8 cellular contexts compared by ENCODE assay signal in genomic region chr19:34171877-34172660, GRCh38. TPM values are rescaled to one million over a fixed set of nuclear protein-coding genes. Genes with fewer than 3 reads are reported as not detected.
DNase-seq lines count a peak whose midpoint lies in the region; ATAC-seq and TF ChIP-seq lines count a peak whose summit lies in the region.

Gene LSM14A (plus strand): TSS chr19:34172504. CDS start chr19:34172643, 139 bp downstream.

- TF ChIP-seq CTCF in GM12875 (IDR thresholded peaks at IDR 0.05; ENCODE audit: borderline replicate concordance, insufficient read depth, low read depth, low read length) (no peak), left ventricle myocardium inferior (IDR thresholded peaks at IDR 0.05; ENCODE audit: borderline replicate concordance) (no peak), prostate gland (IDR thresholded peaks at IDR 0.05) (peak in 1 of 4 experiments; percentile 21)

- DNase-seq in NCI-H1417 treated with DMSO at 0.1 percent for 48 hours (lab: John Stamatoyannopoulos, UW) (peak; percentile 42), amniotic stem cell (lab: John Stamatoyannopoulos, UW) (peak; percentile 86), left ventricle myocardium inferior (peak; percentile 94), prostate gland (ENCODE audit: low spot score) (peak; percentile 89), ureter (ENCODE audit: low spot score) (peak; percentile 92)

- peaks cover 34% of the 10 kb centered on the region for H3K4me1 Mint-ChIP-seq in T-helper 1 cell treated with Interleukin-12 subunit alpha and Interleukin-12 subunit beta and Interleukin-4 antibody, amounts not matched to agents 30 μg/mL and 1 μg/mL, for 36 hours (ENCODE audit: low read depth)

- peak within 1 kb of the TSS; percentile 99 for H3K27ac Mint-ChIP-seq in T-helper 1 cell treated with Interleukin-12 subunit alpha and Interleukin-12 subunit beta and Interleukin-4 antibody, amounts not matched to agents 30 μg/mL and 1 μg/mL, for 36 hours

- H3K4me3 Mint-ChIP-seq in T-helper 1 cell treated with Interleukin-12 subunit alpha and Interleukin-12 subunit beta and Interleukin-4 antibody, amounts not matched to agents 30 μg/mL and 1 μg/mL, for 36 hours, result peak within 1 kb of the TSS; percentile 98

- H3K27me3 Mint-ChIP-seq in T-helper 1 cell treated with Interleukin-12 subunit alpha and Interleukin-12 subunit beta and Interleukin-4 antibody, amounts not matched to agents 30 μg/mL and 1 μg/mL, for 36 hours (ENCODE audit: low read depth), result peaks cover 4% of the 10 kb centered on the region

- H3K9me3 Mint-ChIP-seq in T-helper 1 cell treated with Interleukin-12 subunit alpha and Interleukin-12 subunit beta and Interleukin-4 antibody, amounts not matched to agents 30 μg/mL and 1 μg/mL, for 36 hours, result no peaks in the 10 kb centered on the region

- no peaks in the 10 kb centered on the region for H3K9me3 ChIP-seq in left ventricle myocardium inferior (replicated peaks)
- H3K9me3 ChIP-seq in prostate gland, result no peaks in the 10 kb centered on the region

- 0% methylated on average over 45 of the region's 83 CpGs for WGBS in prostate gland

- TF ChIP-seq POLR2A in prostate gland (IDR thresholded peaks at IDR 0.05), result peak; percentile 55

- H3K27ac ChIP-seq in left ventricle myocardium inferior (replicated peaks), result peak within 1 kb of the TSS; percentile 99
- peak within 1 kb of the TSS; percentile 99 for H3K27ac ChIP-seq in prostate gland

- peaks cover 13% of the 10 kb centered on the region for H3K36me3 Mint-ChIP-seq in T-helper 1 cell treated with Interleukin-12 subunit alpha and Interleukin-12 subunit beta and Interleukin-4 antibody, amounts not matched to agents 30 μg/mL and 1 μg/mL, for 36 hours (ENCODE audit: low read depth)

- intact Hi-C loops in left ventricle myocardium inferior (cut with micrococcal nuclease) (no loop called here), prostate gland (cut with DNase I) (loop anchor here (10.0 kb wide), 1 partner anchor 83 kb away; the partner anchor contains the start of gene GARRE1)

- H3K4me1 ChIP-seq in left ventricle myocardium inferior (peaks cover 57% of the 10 kb centered on the region), prostate gland (replicated peaks) (peaks cover 4% of the 10 kb centered on the region)

- peak within 1 kb of the TSS; percentile 99 for H3K4me3 ChIP-seq in GM12875 (ENCODE audit: low read depth, low read length)
- peak within 1 kb of the TSS; percentile 97 for H3K4me3 ChIP-seq in left ventricle myocardium inferior
- H3K4me3 ChIP-seq in prostate gland, result peak within 1 kb of the TSS; percentile 89 to 96

- peak; percentile 78 for ATAC-seq in HG02759 (IDR thresholded peaks at IDR 0.05; ENCODE audit: unreplicated experiment)

- H3K27me3 ChIP-seq in left ventricle myocardium inferior (ENCODE audit: low read depth) (no peaks in the 10 kb centered on the region), prostate gland (replicated peaks; ENCODE audit: insufficient read depth) (no peaks in the 10 kb centered on the region)

- H3K36me3 ChIP-seq in left ventricle myocardium inferior (peaks cover 3% of the 10 kb centered on the region), prostate gland (no peaks in the 10 kb centered on the region)

RNA-seq across cellular contexts. Expression of gene LSM14A, which starts in this region (rescaled TPM):
- 65.4 TPM for total RNA-seq in left ventricle myocardium inferior
- total RNA-seq in prostate gland, result 100 to 1,000 TPM; 145 to 189 TPM
- total RNA-seq in ureter, result 119 TPM

Comparison
In these comparisons a context has a peak if more than half of its experiments do, and no peak if none do; other contexts are left out.
1. Peak in every context shown above with its lines: DNase-seq, ATAC-seq, H3K4me3 ChIP-seq and H3K27ac ChIP-seq.
2. DNase-seq: peak in every context shown above with its lines; median percentile 94 in left ventricle myocardium inferior; 92 in ureter; 89 in prostate gland; 86 in amniotic stem cell; 42 in NCI-H1417 treated with DMSO at 0.1 percent for 48 hours.